24 cellular contexts compared by ENCODE assay signal in the genomic region with DNA sequence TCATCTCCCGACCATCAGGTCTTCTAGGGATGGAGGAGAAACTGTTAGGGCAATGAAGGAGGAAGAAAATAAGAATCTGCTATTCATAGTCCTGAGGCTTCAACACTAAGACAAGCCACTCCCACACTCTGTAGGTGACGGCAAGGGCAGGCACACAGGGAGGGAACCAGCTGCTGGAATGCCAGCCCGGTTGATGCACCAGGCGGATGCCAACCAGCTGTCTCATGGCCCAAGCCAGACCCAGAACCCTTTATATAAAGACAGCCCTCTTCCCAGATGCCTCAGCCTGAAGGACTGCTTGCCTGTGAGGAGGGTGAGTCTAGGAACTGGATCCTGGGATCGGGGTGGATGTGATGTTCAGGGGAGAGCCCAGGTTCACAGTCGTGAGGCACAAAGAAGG. TPM values are rescaled to one million over a fixed set of nuclear protein-coding genes. Genes with fewer than 3 reads are reported as not detected.
A peak's percentile ranks its signal among the peaks of the same experiment; 100 is the strongest.
DNase-seq lines count a peak whose midpoint lies in the region; ATAC-seq and TF ChIP-seq lines count a peak whose summit lies in the region.
"Had no signal": no experiment of that assay in that cellular context is flagged by ENCODE, and none has a peak within 500 bp of the region (broad histone marks: within the 10 kb centered on the region; RNA-seq: fewer than 3 reads in every experiment).

A gene with protein sequence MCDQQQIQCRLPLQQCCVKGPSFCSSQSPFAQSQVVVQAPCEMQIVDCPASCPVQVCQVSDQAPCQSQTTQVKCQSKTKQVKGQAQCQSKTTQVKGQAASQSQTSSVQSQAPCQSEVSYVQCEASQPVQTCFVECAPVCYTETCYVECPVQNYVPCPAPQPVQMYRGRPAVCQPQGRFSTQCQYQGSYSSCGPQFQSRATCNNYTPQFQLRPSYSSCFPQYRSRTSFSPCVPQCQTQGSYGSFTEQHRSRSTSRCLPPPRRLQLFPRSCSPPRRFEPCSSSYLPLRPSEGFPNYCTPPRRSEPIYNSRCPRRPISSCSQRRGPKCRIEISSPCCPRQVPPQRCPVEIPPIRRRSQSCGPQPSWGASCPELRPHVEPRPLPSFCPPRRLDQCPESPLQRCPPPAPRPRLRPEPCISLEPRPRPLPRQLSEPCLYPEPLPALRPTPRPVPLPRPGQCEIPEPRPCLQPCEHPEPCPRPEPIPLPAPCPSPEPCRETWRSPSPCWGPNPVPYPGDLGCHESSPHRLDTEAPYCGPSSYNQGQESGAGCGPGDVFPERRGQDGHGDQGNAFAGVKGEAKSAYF (plus strand): TSS at position 279 of the 400 bp plus-strand sequence. CDS start 1,564 bp downstream, outside the sequence.

- H3K9me3 ChIP-seq in suprapubic skin, result no peaks in the 10 kb centered on the region
- no peaks in the 10 kb centered on the region for H3K9me3 ChIP-seq in CD8-positive, alpha-beta T cell (ENCODE audit: low read length)
- H3K9me3 ChIP-seq: Caco-2, HAP-1 had no signal

- 56% methylated on average over 6 of the region's 6 CpGs for WGBS in suprapubic skin

- no peaks in the 10 kb centered on the region for H3K27me3 ChIP-seq in suprapubic skin
- no peaks in the 10 kb centered on the region for H3K27me3 ChIP-seq in CD8-positive, alpha-beta T cell (ENCODE audit: insufficient read depth, low read length)

- peaks cover 22% of the 10 kb centered on the region for H3K27me3 Mint-ChIP-seq in CD8-positive, alpha-beta T cell (ENCODE audit: low read depth)
- H3K27me3 Mint-ChIP-seq in natural killer cell treated with Interleukin-12 subunit alpha and Interleukin-12 subunit beta and Interleukin-15 and Interleukin-18, amount 100 ng/mL, for 72 hours, result peaks cover 22 to 44% of the 10 kb centered on the region in 2 donors

- H3K27ac ChIP-seq in suprapubic skin, result no peak within 1 kb of the TSS
- no peak within 1 kb of the TSS for H3K27ac ChIP-seq in CD8-positive, alpha-beta T cell (ENCODE audit: low read depth, low read length)
- H3K27ac ChIP-seq: HL-60 had no signal

- no peak for TF ChIP-seq EP300 in suprapubic skin (IDR thresholded peaks at IDR 0.05)

- no peaks in the 10 kb centered on the region for H3K36me3 ChIP-seq in suprapubic skin
- no peaks in the 10 kb centered on the region for H3K36me3 ChIP-seq in CD8-positive, alpha-beta T cell (ENCODE audit: insufficient read depth, low read length)
- H3K36me3 ChIP-seq: HAP-1 had no signal

- H3K27ac Mint-ChIP-seq in CD8-positive, alpha-beta T cell, result no peak within 1 kb of the TSS
- no peak within 1 kb of the TSS for H3K27ac Mint-ChIP-seq in natural killer cell treated with Interleukin-12 subunit alpha and Interleukin-12 subunit beta and Interleukin-15 and Interleukin-18, amount 100 ng/mL, for 72 hours
- H3K27ac Mint-ChIP-seq: CD4-positive, alpha-beta T cell had no signal

- no peak within 1 kb of the TSS for H3K4me3 Mint-ChIP-seq in CD8-positive, alpha-beta T cell
- H3K4me3 Mint-ChIP-seq in natural killer cell treated with Interleukin-12 subunit alpha and Interleukin-12 subunit beta and Interleukin-15 and Interleukin-18, amount 100 ng/mL, for 72 hours, result no peak within 1 kb of the TSS
- H3K4me3 Mint-ChIP-seq: CD4-positive, alpha-beta T cell had no signal

- TF ChIP-seq CTCF in epithelial cell of esophagus (IDR thresholded peaks at IDR 0.05; ENCODE audit: insufficient read depth, low read depth, low read length, missing control alignments) (no peak), suprapubic skin (IDR thresholded peaks at IDR 0.05) (no peak)
- TF ChIP-seq CTCF in CD8-positive, alpha-beta T cell (IDR thresholded peaks at IDR 0.05), result no peak

- H3K4me1 Mint-ChIP-seq in CD8-positive, alpha-beta T cell (ENCODE audit: low read depth), result no peaks in the 10 kb centered on the region
- H3K4me1 Mint-ChIP-seq in natural killer cell treated with Interleukin-12 subunit alpha and Interleukin-12 subunit beta and Interleukin-15 and Interleukin-18, amount 100 ng/mL, for 72 hours (ENCODE audit: low read depth in 2 of 2), result no peaks in the 10 kb centered on the region

- peaks cover 24% of the 10 kb centered on the region for H3K4me1 ChIP-seq in suprapubic skin
- H3K4me1 ChIP-seq in CD8-positive, alpha-beta T cell (ENCODE audit: insufficient read depth, low read length), result no peaks in the 10 kb centered on the region
- H3K4me1 ChIP-seq: Caco-2, HAP-1 had no signal

- intact Hi-C loops in CD8-positive, alpha-beta T cell (cut with DNase I, micrococcal nuclease), result no loop called here

- POLR2A ChIA-PET in CD8-positive, alpha-beta T cell (lab: Charles Lee), result no interaction called here

- no peaks in the 10 kb centered on the region for H3K9me3 Mint-ChIP-seq in CD8-positive, alpha-beta T cell
- no peaks in the 10 kb centered on the region for H3K9me3 Mint-ChIP-seq in natural killer cell treated with Interleukin-12 subunit alpha and Interleukin-12 subunit beta and Interleukin-15 and Interleukin-18, amount 100 ng/mL, for 72 hours
- H3K9me3 Mint-ChIP-seq: CD4-positive, alpha-beta T cell had no signal

- no peak for TF ChIP-seq POLR2A in suprapubic skin (IDR thresholded peaks at IDR 0.05)

- CTCF ChIA-PET in CD8-positive, alpha-beta T cell (lab: Charles Lee), result no interaction called here

- H3K36me3 Mint-ChIP-seq in CD8-positive, alpha-beta T cell, result no peaks in the 10 kb centered on the region
- H3K36me3 Mint-ChIP-seq in natural killer cell treated with Interleukin-12 subunit alpha and Interleukin-12 subunit beta and Interleukin-15 and Interleukin-18, amount 100 ng/mL, for 72 hours, result no peaks in the 10 kb centered on the region

- ATAC-seq in CD8-positive, alpha-beta T cell, result no peak
- ATAC-seq in natural killer cell treated with Interleukin-12 subunit alpha and Interleukin-12 subunit beta and Interleukin-15 and Interleukin-18, amount 100 ng/mL, for 72 hours, result no peak

- H3K4me3 ChIP-seq in epithelial cell of esophagus (ENCODE audit: low read length), result no peak within 1 kb of the TSS
- H3K4me3 ChIP-seq in suprapubic skin, result no peak within 1 kb of the TSS
- no peak within 1 kb of the TSS for H3K4me3 ChIP-seq in CD8-positive, alpha-beta T cell (ENCODE audit: low read depth, low read length)
- H3K4me3 ChIP-seq: HAP-1 had no signal

- DNase-seq in LHCN-M2 (ENCODE audit: low read depth) (peak; percentile 25), epithelial cell of esophagus (ENCODE audit: low read depth) (peak; percentile 43), left kidney (ENCODE audit: low read depth, low spot score) (peak; percentile 38), suprapubic skin (ENCODE audit: low spot score in 2 of 2) (no peak)
- no peak for DNase-seq in CD8-positive, alpha-beta T cell
- no peak for DNase-seq in natural killer cell treated with Interleukin-12 subunit alpha and Interleukin-12 subunit beta and Interleukin-15 and Interleukin-18, amount 100 ng/mL, for 72 hours (ENCODE audit: low spot score)
- no peak for DNase-seq in activated T-cell treated with anti-CD3 and anti-CD28 coated beads, Interleukin-2, amount 50 U/mL, for 48 hours
- DNase-seq: Caco-2; CD4-positive, alpha-beta T cell; KG1; NCI-H1694; NCI-H2081; NCI-H2171 treated with DMSO at 0.1 percent for 48 hours; NCI-H446; NCI-H526; Right ventricle myocardium superior had no signal

RNA-seq across cellular contexts. Expression of the gene that starts here (rescaled TPM):
- total RNA-seq in LHCN-M2 (2014; rRNA removed) (0.13 TPM in 1 of 2 replicates, not detected in the other), suprapubic skin (100 to 1,000 TPM in 3 of 4 donors, 10 to 100 TPM in 1; 20.9 to 138 (median 131) TPM)
- not detected for polyA plus RNA-seq in LHCN-M2 (2012)
- not detected for total RNA-seq in CD8-positive, alpha-beta T cell
- total RNA-seq in natural killer cell treated with Interleukin-12 subunit alpha and Interleukin-12 subunit beta and Interleukin-15 and Interleukin-18, amount 100 ng/mL, for 72 hours, result not detected
- total RNA-seq: A673; Caco-2; CD4-positive, alpha-beta T cell; G401; HT1080; Right ventricle myocardium superior; RPMI7951; SK-MEL-5 had no signal
- polyA plus RNA-seq: BJ had no signal

Comparison
In these comparisons a context has a peak if more than half of its experiments do, and no peak if none do; other contexts are left out.
1. RNA of the gene that starts here (total RNA-seq): 20.9 to 138 TPM in suprapubic skin; 0.13 TPM in LHCN-M2, not detected in CD8-positive, alpha-beta T cell and not detected in natural killer cell treated with Interleukin-12 subunit alpha and Interleukin-12 subunit beta and Interleukin-15 and Interleukin-18, amount 100 ng/mL, for 72 hours; every median in the first group is over 10 times any median in the second.
2. Peak in DNase-seq in LHCN-M2; RNA of the gene not detected or under 1 TPM.
3. DNase-seq: peak in epithelial cell of esophagus (single experiment) and left kidney (single experiment); none in suprapubic skin (0 of 2), CD8-positive, alpha-beta T cell (0 of 7), natural killer cell treated with Interleukin-12 subunit alpha and Interleukin-12 subunit beta and Interleukin-15 and Interleukin-18, amount 100 ng/mL, for 72 hours (single experiment) and activated T-cell treated with anti-CD3 and anti-CD28 coated beads, Interleukin-2, amount 50 U/mL, for 48 hours (0 of 2).